ENCODE assay signal across 11 cellular contexts in genomic region chr7:17099083-17099973, GRCh38.
DNase-seq lines count a peak whose midpoint lies in the region; ATAC-seq, FAIRE-seq and TF ChIP-seq lines count a peak whose summit lies in the region.
"Had no signal": no experiment of that assay in that cellular context is flagged by ENCODE, and none has a peak within 500 bp of the region (broad histone marks: within the 10 kb centered on the region; RNA-seq: fewer than 3 reads in every experiment).

No MANE protein-coding gene starts in this region.

- H3K27me3 ChIP-seq in K562 (ENCODE audit: control insufficient read depth in 2 of 2, insufficient read depth in 2 of 2, low read length in 2 of 2) (no peaks in the 10 kb centered on the region), upper lobe of left lung (no peaks in the 10 kb centered on the region)

- no peak overlapping the region for H2AFZ ChIP-seq in K562 (ENCODE audit: low read depth, low read length)

- WGBS in K562 (ENCODE audit: insufficient coverage, low coverage, missing lambda C conversion rate) = 8% methylated on average over 12 of the region's 12 CpGs
- WGBS in upper lobe of left lung, 2 donors = 41 to 58% methylated on average over 12 of the region's 12 CpGs

- peak; percentile 40 for DNase-seq in LHCN-M2 (ENCODE audit: low read depth)
- DNase-seq in K562 (ENCODE audit: extremely low read depth in 1 of 4, low spot score in 3 of 4) = no peak
- DNase-seq in left colon = peak; percentile 58 to 82
- peak in 1 of 2 donors; percentile 79 for DNase-seq in upper lobe of left lung
- no peak for DNase-seq in NCI-H1417 treated with DMSO at 0.1 percent for 48 hours (lab: John Stamatoyannopoulos, UW)
- DNase-seq in NCI-H2107 treated with DMSO at 0.1 percent for 48 hours (lab: John Stamatoyannopoulos, UW; ENCODE audit: unreplicated experiment) = no peak
- DNase-seq: activated CD4-positive, alpha-beta T cell treated with anti-CD3 and anti-CD28 coated beads for 4 hours; activated gamma-delta T cell; KBM-7 had no signal

- H3K9ac ChIP-seq in K562 (ENCODE audit: insufficient read depth in 1 of 2, low read depth in 2 of 2, low read length in 2 of 2) = no peak overlapping the region

- no peaks in the 10 kb centered on the region for H4K20me1 ChIP-seq in K562 (replicated peaks; ENCODE audit: control insufficient read depth, insufficient read depth, low read length)

- no peak for ATAC-seq in K562
- peak; percentile 97 for ATAC-seq in left colon
- peak; percentile 68 to 90 for ATAC-seq in upper lobe of left lung (ENCODE audit: low FRiP score in 2 of 2)
- no peak for ATAC-seq in GM21723 (IDR thresholded peaks at IDR 0.05; ENCODE audit: unreplicated experiment)
- ATAC-seq: SK-N-SH treated with all-trans-retinoic acid at 6 μM for 48 hours had no signal

- no peak for TF ChIP-seq EP300 in K562 (IDR thresholded peaks at IDR 0.05; ENCODE audit: low read length)
- peak in 3 of 4 donors; percentile 10 to 82 (median 39) for TF ChIP-seq EP300 in upper lobe of left lung (IDR thresholded peaks at IDR 0.05)

- H3K4me3 ChIP-seq in K562 (no peak overlapping the region), upper lobe of left lung (no peak overlapping the region)

- H3K27ac ChIP-seq in K562 (ENCODE audit: extremely low read depth, low read depth, low read length) = no peak overlapping the region
- H3K27ac ChIP-seq in upper lobe of left lung = peak overlapping the region; percentile 70 to 75 (median 71)

- intact Hi-C loops in K562 (cut with micrococcal nuclease) (no loop called here), left colon (cut with DNase I, micrococcal nuclease) (no loop called here)

- no peaks in the 10 kb centered on the region for H3K9me3 ChIP-seq in K562 (replicated peaks; ENCODE audit: control insufficient read depth, insufficient read depth, low read depth, low read length)
- H3K9me3 ChIP-seq in upper lobe of left lung = peaks cover 0 to 2% (median 0%) of the 10 kb centered on the region in 4 donors

- no peak for FAIRE-seq in K562 (lab: Jason Lieb, UNC)

- TF ChIP-seq POLR2A in K562 (conservative IDR thresholded peaks at IDR 0.05) (no peak), upper lobe of left lung (IDR thresholded peaks at IDR 0.05) (peak in 1 of 4 donors; percentile 28)

- TF ChIP-seq CTCF in K562 (IDR thresholded peaks at IDR 0.05 in 2 of 3, conservative IDR thresholded peaks at IDR 0.05 in 1 of 3; ENCODE audit: insufficient read depth in 2 of 3, low read depth in 1 of 3, low read length in 3 of 3) (no peak), upper lobe of left lung (IDR thresholded peaks at IDR 0.05) (no peak)

- in situ Hi-C loops in K562 (cut with MboI) = no loop called here

- BruUV-seq in K562 (replicated peaks; lab: Mats Ljungman, UMichigan) = no TSS peak

- H3K79me2 ChIP-seq in K562 (ENCODE audit: control insufficient read depth, insufficient read depth, low read length) = no peaks in the 10 kb centered on the region

- H3K36me3 ChIP-seq in K562 (ENCODE audit: control insufficient read depth, insufficient read depth, low read length) = no peaks in the 10 kb centered on the region
- no peaks in the 10 kb centered on the region for H3K36me3 ChIP-seq in upper lobe of left lung

- CTCF ChIA-PET in K562 (lab: Yijun Ruan, JAX; ENCODE audit: low intra/inter-chr PET ratio) = no interaction called here

- H3K4me2 ChIP-seq in K562 (ENCODE audit: insufficient read depth, low read length) = no peak overlapping the region

- no peaks in the 10 kb centered on the region for H3K9me1 ChIP-seq in K562 (ENCODE audit: control insufficient read depth, insufficient read depth, low read length)

- POLR2A ChIA-PET in K562 (lab: Yijun Ruan, JAX) = no interaction called here

- H3K4me1 ChIP-seq in K562 (replicated peaks in 1 of 2; ENCODE audit: control insufficient read depth in 2 of 2, insufficient read depth in 2 of 2, low read length in 2 of 2) = no peaks in the 10 kb centered on the region
- peaks cover 9 to 33% (median 24%) of the 10 kb centered on the region in 4 donors for H3K4me1 ChIP-seq in upper lobe of left lung

- no peak for TF ChIP-seq RAD21 in K562 (CRISPR knock-in tag; conservative IDR thresholded peaks at IDR 0.05 in 1 of 2, IDR thresholded peaks at IDR 0.05 in 1 of 2)

TF ChIP-seq in K562, 482 proteins besides CTCF, POLR2A, EP300 and RAD21:
- TF ChIP-seq ZNF830 (CRISPR knock-in tag; IDR thresholded peaks at IDR 0.05) = no peak
- no peak for TF ChIP-seq CEBPG (CRISPR knock-in tag; IDR thresholded peaks at IDR 0.05)
- peak; percentile 23 to 63; a peak in 2 of 4 replicates for TF ChIP-seq CEBPG (tag; conservative IDR thresholded peaks at IDR 0.05 in 1 of 2, IDR thresholded peaks at IDR 0.05 in 1 of 2)
- no peak for TF ChIP-seq GTF2E2 (tag; IDR thresholded peaks at IDR 0.05)
- no peak for TF ChIP-seq ZNF274 (IDR thresholded peaks at IDR 0.05; ENCODE audit: borderline replicate concordance, low read depth, low read length)

Comparison
In these comparisons a context has a peak if more than half of its experiments do, and no peak if none do; other contexts are left out.
1. DNase-seq: peak in LHCN-M2 (single experiment) and left colon (2 of 2); none in K562 (0 of 4), NCI-H1417 treated with DMSO at 0.1 percent for 48 hours (single experiment) and NCI-H2107 treated with DMSO at 0.1 percent for 48 hours (single experiment).
2. ATAC-seq: peak in left colon (single experiment) and upper lobe of left lung (2 of 2); none in K562 (single experiment) and GM21723 (single experiment).